In the genomic region with DNA sequence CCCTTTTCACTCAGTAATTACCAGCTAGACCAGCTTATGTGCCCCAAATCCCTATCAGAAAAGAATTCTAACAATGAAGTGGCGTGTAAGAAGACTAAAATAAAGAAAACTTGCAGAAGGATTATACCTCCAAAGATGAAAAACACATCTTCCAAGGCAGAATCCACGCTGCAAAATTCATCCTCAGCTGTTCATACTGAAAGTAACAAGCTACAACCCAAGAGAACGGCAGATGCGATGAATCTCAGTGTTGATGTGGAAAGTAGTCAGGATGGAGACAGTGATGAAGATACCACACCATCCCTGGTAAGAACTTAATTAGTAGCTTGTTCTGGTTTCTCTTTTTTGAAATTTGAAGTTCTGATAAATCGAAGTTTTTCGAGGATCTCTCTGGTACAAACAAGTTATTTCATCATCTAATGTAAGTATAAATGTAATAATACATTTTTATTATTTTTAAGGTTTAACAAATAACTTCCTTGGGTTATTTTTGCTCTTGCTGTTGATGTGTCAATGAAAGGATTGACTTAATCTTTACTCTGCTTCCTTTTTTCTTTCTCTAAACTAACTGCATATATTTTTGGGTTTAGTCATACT, we compare ENCODE assay signal across 8 cellular contexts. TPM values are rescaled to one million over a fixed set of nuclear protein-coding genes. Genes with fewer than 3 reads are reported as not detected.
DNase-seq lines count a peak whose midpoint lies in the region; ATAC-seq, FAIRE-seq and TF ChIP-seq lines count a peak whose summit lies in the region.

No MANE protein-coding gene starts in this region.

- no peaks in the 10 kb centered on the region for H3K4me1 Mint-ChIP-seq in glutamatergic neuron (ENCODE audit: low read depth, unreplicated experiment)

- no peaks in the 10 kb centered on the region for H3K9me3 ChIP-seq in A549
- H3K9me3 ChIP-seq in WERI-Rb-1 (ENCODE audit: severe bottlenecking) = peaks cover 8% of the 10 kb centered on the region
- no peaks in the 10 kb centered on the region for H3K9me3 ChIP-seq in testis

- H3K36me3 ChIP-seq in WERI-Rb-1 (peaks cover 51% of the 10 kb centered on the region), testis (ENCODE audit: low read depth, missing control alignments) (no peaks in the 10 kb centered on the region)

- peak overlapping the region; percentile 56 for H3K4me3 ChIP-seq in A549
- peak overlapping the region; percentile 89 for H3K4me3 ChIP-seq in GM12875 (ENCODE audit: low read depth, low read length)
- peak overlapping the region; percentile 86 for H3K4me3 ChIP-seq in WERI-Rb-1 (ENCODE audit: low read depth, low read length)
- no peak overlapping the region for H3K4me3 ChIP-seq in testis

- TF ChIP-seq POLR2A in A549 (IDR thresholded peaks at IDR 0.05; ENCODE audit: low read length) (no peak), testis (IDR thresholded peaks at IDR 0.05) (no peak)

- H3K27me3 Mint-ChIP-seq in glutamatergic neuron (ENCODE audit: unreplicated experiment) = peaks cover 4% of the 10 kb centered on the region

- TF ChIP-seq EP300 in A549 (IDR thresholded peaks at IDR 0.05) = no peak

- no peaks in the 10 kb centered on the region for H3K36me3 Mint-ChIP-seq in glutamatergic neuron (ENCODE audit: unreplicated experiment)

- no peak for TF ChIP-seq RAD21 in A549 (conservative IDR thresholded peaks at IDR 0.05 in 1 of 2, IDR thresholded peaks at IDR 0.05 in 1 of 2)

- H3K27me3 ChIP-seq in WERI-Rb-1 (ENCODE audit: insufficient read depth, low read depth, severe bottlenecking) (no peaks in the 10 kb centered on the region), testis (no peaks in the 10 kb centered on the region)

- no peak for ATAC-seq in A549
- ATAC-seq in GM19455 (IDR thresholded peaks at IDR 0.05; ENCODE audit: unreplicated experiment) = no peak

- peak overlapping the region; percentile 95 for H3K4me2 ChIP-seq in A549

- peaks cover 18% of the 10 kb centered on the region; the same call in 2 of the 3 replicates for H3K4me1 ChIP-seq in A549
- peaks cover 12% of the 10 kb centered on the region for H3K4me1 ChIP-seq in testis

- CTCF ChIA-PET in A549 (lab: Yijun Ruan, JAX) = no interaction called here

- FAIRE-seq in A549 (lab: Jason Lieb, UNC) = no peak

- no peak overlapping the region for H3K27ac Mint-ChIP-seq in glutamatergic neuron (ENCODE audit: unreplicated experiment)

- intact Hi-C loops in testis (cut with DNase I; ENCODE audit: low total_unique reads) (no loop called here), posterior cingulate gyrus (cut with DNase I) (no loop called here)

- peak overlapping the region; percentile 63 for H3K4me3 Mint-ChIP-seq in glutamatergic neuron (ENCODE audit: unreplicated experiment)

- WGBS in A549 (ENCODE audit: missing lambda C conversion rate) = 36% methylated on average over 6 of the region's 6 CpGs
- 56 to 67% methylated on average over 6 of the region's 6 CpGs for WGBS in testis, 2 donors

- TF ChIP-seq CTCF in A549 (IDR thresholded peaks at IDR 0.05) (no peak), GM12875 (IDR thresholded peaks at IDR 0.05; ENCODE audit: borderline replicate concordance, insufficient read depth, low read depth, low read length) (no peak), WERI-Rb-1 (IDR thresholded peaks at IDR 0.05; ENCODE audit: low read depth, low read length) (no peak), glutamatergic neuron (IDR thresholded peaks at IDR 0.05; ENCODE audit: partially characterized antibody, unreplicated experiment) (no peak), testis (IDR thresholded peaks at IDR 0.05) (no peak)

- DNase-seq in A549 (ENCODE audit: low read depth in 1 of 2, low spot score in 1 of 2) = no peak
- DNase-seq in WERI-Rb-1 = no peak
- no peak for DNase-seq in glutamatergic neuron
- no peak for DNase-seq in SKM-1 (lab: John Stamatoyannopoulos, UW; ENCODE audit: unreplicated experiment)
- no peak for DNase-seq in testis
- DNase-seq in posterior cingulate gyrus = no peak

- H3K9me3 Mint-ChIP-seq in glutamatergic neuron (ENCODE audit: unreplicated experiment) = peaks cover 5% of the 10 kb centered on the region

- POLR2A ChIA-PET in A549 (lab: Yijun Ruan, JAX) = no interaction called here

- H3K27ac ChIP-seq in A549 = peak overlapping the region in 1 of 2 experiments; percentile 86; a peak in 4 of 6 replicates
- H3K27ac ChIP-seq in WERI-Rb-1 = peak overlapping the region; percentile 94
- peak overlapping the region in 1 of 2 donors; percentile 28 for H3K27ac ChIP-seq in testis

TF ChIP-seq in A549, 52 proteins besides CTCF, POLR2A, EP300 and RAD21:
- TF ChIP-seq CBX2 (IDR thresholded peaks at IDR 0.05; ENCODE audit: borderline replicate concordance, low read depth) = no peak

RNA-seq across cellular contexts. Expression of gene WDR76, which starts 1.4 kb away (rescaled TPM):
- polyA plus RNA-seq in A549 (2011; rRNA removed) = 9.3 and 12.1 TPM in 2 replicates
- polyA plus RNA-seq in A549 (2012; cell fraction: cytosol; rRNA removed) = 3.1 and 3.9 TPM in 2 replicates
- 1.9 and 3.4 TPM in 2 replicates for polyA plus RNA-seq in A549 (2012; cell fraction: nucleus; rRNA removed)
- 15.6 to 18.1 TPM (median 17.5 TPM) in 3 replicates for polyA plus RNA-seq in A549 (2017; fragmentation: RNase III; extraction: RNeasy Plus Mini Kit Qiagen cat#74134 plus additional on column Dnase treatment)
- 7.6 and 8.5 TPM in 2 replicates for polyA minus RNA-seq in A549 (2011; rRNA and poly(A)+ RNA removed)
- total RNA-seq in glutamatergic neuron (ENCODE audit: unreplicated experiment) = 4.7 TPM
- 10 to 100 TPM in 1 of 2 donors, 1 to 10 TPM in 1; 7.9 to 16.9 TPM for total RNA-seq in testis
- polyA plus RNA-seq in testis (ENCODE audit: insufficient read depth, low read depth, low replicate concordance) = 9.5 TPM

RNA-seq across cellular contexts. Expression of gene MFAP1, which starts 3.7 kb away (rescaled TPM):
- polyA plus RNA-seq in A549 (2011; rRNA removed) (22.5 and 31.7 TPM in 2 replicates), A549 (2017; fragmentation: RNase III; extraction: RNeasy Plus Mini Kit Qiagen cat#74134 plus additional on column Dnase treatment) (37.4 to 40.3 TPM (median 40.1 TPM) in 3 replicates), testis (ENCODE audit: insufficient read depth, low read depth, low replicate concordance) (29.2 TPM)
- 8.0 and 10.5 TPM in 2 replicates for polyA plus RNA-seq in A549 (2012; cell fraction: cytosol; rRNA removed)
- polyA plus RNA-seq in A549 (2012; cell fraction: nucleus; rRNA removed) = 5.2 and 6.8 TPM in 2 replicates
- 12.5 and 12.7 TPM in 2 replicates for polyA minus RNA-seq in A549 (2011; rRNA and poly(A)+ RNA removed)
- total RNA-seq in glutamatergic neuron (ENCODE audit: unreplicated experiment) (29.2 TPM), testis (10 to 100 TPM; 22.5 to 28.6 TPM)

RNA-seq across cellular contexts. Expression of gene HYPK, which starts 27.8 kb away (rescaled TPM):
- polyA plus RNA-seq in A549 (2011; rRNA removed) = 10.7 and 21.0 TPM in 2 replicates
- polyA plus RNA-seq in A549 (2012; cell fraction: cytosol; rRNA removed) = 6.1 and 8.8 TPM in 2 replicates
- 3.7 and 6.0 TPM in 2 replicates for polyA plus RNA-seq in A549 (2012; cell fraction: nucleus; rRNA removed)
- 45.5 to 80.8 TPM (median 66.5 TPM) in 3 replicates for polyA plus RNA-seq in A549 (2017; fragmentation: RNase III; extraction: RNeasy Plus Mini Kit Qiagen cat#74134 plus additional on column Dnase treatment)
- 3.6 and 6.3 TPM in 2 replicates for polyA minus RNA-seq in A549 (2011; rRNA and poly(A)+ RNA removed)
- 26.5 TPM for total RNA-seq in glutamatergic neuron (ENCODE audit: unreplicated experiment)
- 10 to 100 TPM; 15.4 to 35.7 TPM for total RNA-seq in testis
- 9.6 TPM for polyA plus RNA-seq in testis (ENCODE audit: insufficient read depth, low read depth, low replicate concordance)

RNA-seq across cellular contexts. Expression of gene SERINC4, which starts 28.1 kb away (rescaled TPM):
- polyA plus RNA-seq in A549 (2011; rRNA removed) (0.05 and 0.07 TPM in 2 replicates), A549 (2017; fragmentation: RNase III; extraction: RNeasy Plus Mini Kit Qiagen cat#74134 plus additional on column Dnase treatment) (0.04 to 0.12 TPM (median 0.04 TPM) in 3 replicates), testis (ENCODE audit: insufficient read depth, low read depth, low replicate concordance) (11.7 TPM)
- polyA plus RNA-seq in A549 (2012; cell fraction: cytosol; rRNA removed) = 0.06 and 0.09 TPM in 2 replicates
- 0.10 and 0.14 TPM in 2 replicates for polyA plus RNA-seq in A549 (2012; cell fraction: nucleus; rRNA removed)
- polyA minus RNA-seq in A549 (2011; rRNA and poly(A)+ RNA removed) = 0.08 TPM in 1 of 2 replicates, not detected in the other
- total RNA-seq in glutamatergic neuron (ENCODE audit: unreplicated experiment) (not detected), testis (10 to 100 TPM in 1 of 2 donors, 1 to 10 TPM in 1; 7.0 to 11.7 TPM)

RNA-seq across cellular contexts. Expression of gene SERF2, which starts 36.0 kb away (rescaled TPM):
- polyA plus RNA-seq in A549 (2011; rRNA removed) (317 and 464 TPM in 2 replicates), A549 (2017; fragmentation: RNase III; extraction: RNeasy Plus Mini Kit Qiagen cat#74134 plus additional on column Dnase treatment) (569 to 597 TPM (median 576 TPM) in 3 replicates), testis (ENCODE audit: insufficient read depth, low read depth, low replicate concordance) (745 TPM)
- polyA plus RNA-seq in A549 (2012; cell fraction: cytosol; rRNA removed) = 965 and 1,293 TPM in 2 replicates
- polyA plus RNA-seq in A549 (2012; cell fraction: nucleus; rRNA removed) = 504 and 524 TPM in 2 replicates
- 223 and 293 TPM in 2 replicates for polyA minus RNA-seq in A549 (2011; rRNA and poly(A)+ RNA removed)
- total RNA-seq in glutamatergic neuron (ENCODE audit: unreplicated experiment) (650 TPM), testis (100 to 1,000 TPM; 823 to 834 TPM)

Comparison
In these comparisons a context has a peak if more than half of its experiments do, and no peak if none do; other contexts are left out.
1. H3K4me3 ChIP-seq: peak in A549 (single experiment), GM12875 (single experiment) and WERI-Rb-1 (single experiment); none in testis (0 of 2).